In genomic region chr11:78791254-78791653, GRCh38 we compare ENCODE assay signal across 18 cellular contexts.
"Had no signal": no experiment of that assay in that cellular context is flagged by ENCODE, and none has a peak within 500 bp of the region (broad histone marks: within the 10 kb centered on the region; RNA-seq: fewer than 3 reads in every experiment).

No MANE protein-coding gene starts in this region.

- H3K27ac ChIP-seq: psoas muscle, suprapubic skin had no signal

- H3K27me3 Mint-ChIP-seq: activated B cell treated with CpG ODN at 0.5 μM for 24 hours had no signal

- H3K4me1 Mint-ChIP-seq: activated B cell treated with CpG ODN at 0.5 μM for 24 hours; activated naive CD4-positive, alpha-beta T cell treated with anti-CD3 and anti-CD28 coated beads, Interleukin-2, amount 10 ng/mL, durations not matched to agents 7 days and 5 days; activated T-helper 17 cell treated with anti-CD3 and anti-CD28 coated beads, Interleukin-2, amount 50 U/mL, for 72 hours; central memory CD8-positive, alpha-beta T cell had no signal

- H3K36me3 Mint-ChIP-seq: activated naive CD4-positive, alpha-beta T cell treated with anti-CD3 and anti-CD28 coated beads, Interleukin-2, amount 10 ng/mL, durations not matched to agents 7 days and 5 days had no signal

- DNase-seq: activated B cell treated with CpG ODN at 0.5 μM for 24 hours; activated CD4-positive, alpha-beta T cell treated with anti-CD3 and anti-CD28 coated beads, Interleukin-2, amount 50 U/mL, for 1 hour; activated naive CD4-positive, alpha-beta T cell treated with anti-CD3 and anti-CD28 coated beads, Interleukin-2, amount 10 ng/mL, durations not matched to agents 7 days and 5 days; activated T-cell treated with anti-CD3 and anti-CD28 coated beads for 4 hours; erythroblast; head of caudate nucleus; islet precursor cell; mesendoderm; psoas muscle; stimulated activated CD4-positive, alpha-beta T cell treated with anti-CD3 and anti-CD28 coated beads, Interleukin-12 subunit alpha, Interleukin-12 subunit beta, amount 100 ng/mL, for 4 hours; stimulated activated naive CD4-positive, alpha-beta T cell treated with Interleukin-2 at 50 U/mL for 16 hours had no signal

- H3K9me3 ChIP-seq: psoas muscle, suprapubic skin had no signal

- H3K4me3 ChIP-seq: psoas muscle, suprapubic skin had no signal

- H3K4me1 ChIP-seq: psoas muscle, suprapubic skin had no signal

- H3K9me3 Mint-ChIP-seq: activated B cell treated with CpG ODN at 0.5 μM for 24 hours; activated naive CD4-positive, alpha-beta T cell treated with anti-CD3 and anti-CD28 coated beads, Interleukin-2, amount 10 ng/mL, durations not matched to agents 7 days and 5 days; activated T-helper 17 cell treated with anti-CD3 and anti-CD28 coated beads, Interleukin-2, amount 50 U/mL, for 72 hours; central memory CD8-positive, alpha-beta T cell; dendritic cell treated with granulocyte-macrophage colony-stimulating factor and Interleukin-4, amounts not matched to agents 40 ng/mL and 50 ng/mL, for 4 days; nephron; T-helper 1 cell treated with Interleukin-12 subunit alpha and Interleukin-12 subunit beta and Interleukin-4 antibody, amounts not matched to agents 30 μg/mL and 1 μg/mL, for 36 hours had no signal

- H3K4me3 Mint-ChIP-seq: activated B cell treated with CpG ODN at 0.5 μM for 24 hours; activated naive CD4-positive, alpha-beta T cell treated with anti-CD3 and anti-CD28 coated beads, Interleukin-2, amount 10 ng/mL, durations not matched to agents 7 days and 5 days; activated T-helper 17 cell treated with anti-CD3 and anti-CD28 coated beads, Interleukin-2, amount 50 U/mL, for 72 hours; central memory CD8-positive, alpha-beta T cell; dendritic cell treated with granulocyte-macrophage colony-stimulating factor and Interleukin-4, amounts not matched to agents 40 ng/mL and 50 ng/mL, for 4 days; nephron; T-helper 1 cell treated with Interleukin-12 subunit alpha and Interleukin-12 subunit beta and Interleukin-4 antibody, amounts not matched to agents 30 μg/mL and 1 μg/mL, for 36 hours had no signal

- ATAC-seq: activated T-helper 17 cell treated with anti-CD3 and anti-CD28 coated beads, Interleukin-2, amount 50 U/mL, for 72 hours; left lobe of liver; psoas muscle had no signal

- H3K27me3 ChIP-seq: suprapubic skin had no signal

- H3K36me3 ChIP-seq: suprapubic skin had no signal

- H3K27ac Mint-ChIP-seq: activated B cell treated with CpG ODN at 0.5 μM for 24 hours; activated naive CD4-positive, alpha-beta T cell treated with anti-CD3 and anti-CD28 coated beads, Interleukin-2, amount 10 ng/mL, durations not matched to agents 7 days and 5 days; activated T-helper 17 cell treated with anti-CD3 and anti-CD28 coated beads, Interleukin-2, amount 50 U/mL, for 72 hours; dendritic cell treated with granulocyte-macrophage colony-stimulating factor and Interleukin-4, amounts not matched to agents 40 ng/mL and 50 ng/mL, for 4 days; nephron; T-helper 1 cell treated with Interleukin-12 subunit alpha and Interleukin-12 subunit beta and Interleukin-4 antibody, amounts not matched to agents 30 μg/mL and 1 μg/mL, for 36 hours had no signal
